ENCODE assay signal across 9 cellular contexts in the genomic region with DNA sequence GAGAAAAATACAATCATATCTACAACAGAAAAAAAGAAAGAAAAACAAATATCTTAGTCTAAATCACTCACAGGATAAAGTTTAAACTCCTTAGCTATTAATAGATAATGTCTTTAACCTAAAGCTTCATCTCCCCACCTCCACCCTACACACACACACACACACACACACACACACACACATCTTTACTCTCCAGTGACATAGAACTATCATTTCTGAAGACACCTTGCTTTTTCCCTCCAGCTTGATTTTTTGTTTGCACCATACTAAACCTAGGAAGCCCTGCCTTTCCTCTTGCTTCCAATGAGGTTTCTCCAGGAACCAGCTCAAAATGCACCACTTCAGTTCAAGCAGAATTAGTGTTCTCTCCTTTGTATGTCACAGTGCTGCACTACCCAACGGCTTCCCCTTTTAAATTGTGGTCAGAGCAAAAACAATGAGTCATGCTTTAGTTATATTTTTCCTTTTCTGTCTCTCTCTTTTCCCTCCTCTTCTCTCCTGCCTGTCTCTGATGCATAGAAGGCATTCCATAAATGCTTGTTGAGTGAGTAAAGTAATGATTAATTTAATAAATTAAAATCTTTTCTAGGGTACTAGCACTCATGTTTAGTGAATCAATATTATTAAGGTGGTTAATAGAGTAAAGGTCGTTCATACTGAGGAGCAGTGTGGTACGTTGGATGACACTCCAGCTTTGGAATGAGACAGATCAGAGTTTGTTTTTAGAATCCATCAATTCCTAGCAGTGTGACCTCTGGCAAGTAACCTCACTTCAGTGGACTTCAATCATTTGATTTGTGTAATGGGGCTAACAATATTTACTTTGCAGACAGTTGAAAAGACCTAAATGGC. TPM values are rescaled to one million over a fixed set of nuclear protein-coding genes. Genes with fewer than 3 reads are reported as not detected.
A peak's percentile ranks its signal among the peaks of the same experiment; 100 is the strongest.
DNase-seq lines count a peak whose midpoint lies in the region; ATAC-seq, FAIRE-seq and TF ChIP-seq lines count a peak whose summit lies in the region.
"Had no signal": no experiment of that assay in that cellular context is flagged by ENCODE, and none has a peak within 500 bp of the region (broad histone marks: within the 10 kb centered on the region; RNA-seq: fewer than 3 reads in every experiment).

No MANE protein-coding gene starts in this region.

- H3K27ac ChIP-seq in keratinocyte (ENCODE audit: control insufficient read depth, insufficient read depth, low read length) (no peak overlapping the region), thyroid gland (no peak overlapping the region)

- ATAC-seq in GM18517 (IDR thresholded peaks at IDR 0.05; ENCODE audit: unreplicated experiment): peak; percentile 51
- ATAC-seq in HG02981 (IDR thresholded peaks at IDR 0.05; ENCODE audit: unreplicated experiment): peak; percentile 54

- no peak overlapping the region for H3K4me3 Mint-ChIP-seq in endothelial cell (ENCODE audit: unreplicated experiment)

- intact Hi-C loops in thyroid gland (cut with DNase I): no loop called here
- intact Hi-C loops in lower leg skin (cut with DNase I; ENCODE audit: low total_unique reads): no loop called here

- no peak overlapping the region for H3K9ac ChIP-seq in keratinocyte (ENCODE audit: control insufficient read depth, extremely low read depth, insufficient read depth, low read length)

- H3K9me3 ChIP-seq in keratinocyte (ENCODE audit: control insufficient read depth, low read depth, low read length) (no peaks in the 10 kb centered on the region), thyroid gland (no peaks in the 10 kb centered on the region)

- H2AFZ ChIP-seq in keratinocyte (ENCODE audit: control insufficient read depth, low read length): no peak overlapping the region

- no peaks in the 10 kb centered on the region for H3K9me3 Mint-ChIP-seq in endothelial cell (ENCODE audit: unreplicated experiment)

- peaks cover 2% of the 10 kb centered on the region for H3K27me3 Mint-ChIP-seq in endothelial cell (ENCODE audit: unreplicated experiment)

- no peaks in the 10 kb centered on the region for H3K4me1 Mint-ChIP-seq in endothelial cell (ENCODE audit: unreplicated experiment)

- H3K36me3 ChIP-seq in keratinocyte (ENCODE audit: control insufficient read depth in 2 of 2, extremely low read depth in 1 of 2, insufficient read depth in 2 of 2, low read length in 2 of 2): no peaks in the 10 kb centered on the region
- no peaks in the 10 kb centered on the region for H3K36me3 ChIP-seq in thyroid gland

- H3K79me2 ChIP-seq in keratinocyte (ENCODE audit: control insufficient read depth, insufficient read depth, low read length): no peaks in the 10 kb centered on the region

- dilution Hi-C loops in keratinocyte (cut with MboI; ENCODE audit: extremely low pct_ligation_motif_present, low sequenced_read_pairs): no loop called here

- H3K27me3 ChIP-seq in keratinocyte (ENCODE audit: control insufficient read depth, extremely low read depth, insufficient read depth, low read length) (no peaks in the 10 kb centered on the region), thyroid gland (no peaks in the 10 kb centered on the region)

- H3K4me3 ChIP-seq in keratinocyte (ENCODE audit: control insufficient read depth in 2 of 3, extremely low read depth in 1 of 3, insufficient read depth in 2 of 3, low read depth in 1 of 3, low read length in 3 of 3): no peak overlapping the region
- no peak overlapping the region for H3K4me3 ChIP-seq in thyroid gland (replicated peaks in 1 of 3)
- no peak overlapping the region for H3K4me3 ChIP-seq in lower leg skin (ENCODE audit: low read depth, poor library complexity, severe bottlenecking)
- H3K4me3 ChIP-seq: skin epidermis had no signal

- H3K4me2 ChIP-seq in keratinocyte (ENCODE audit: control insufficient read depth, extremely low read depth, insufficient read depth, low read depth, low read length): peak overlapping the region; percentile 31

- no peak for TF ChIP-seq CTCF in keratinocyte (optimal IDR thresholded peaks at IDR 0.05 in 1 of 3, IDR thresholded peaks at IDR 0.05 in 1 of 3, conservative IDR thresholded peaks at IDR 0.05 in 1 of 3; ENCODE audit: extremely low read depth in 1 of 3, insufficient read depth in 2 of 3, low read length in 3 of 3)
- no peak for TF ChIP-seq CTCF in thyroid gland (IDR thresholded peaks at IDR 0.05)
- no peak for TF ChIP-seq CTCF in lower leg skin (IDR thresholded peaks at IDR 0.05)
- TF ChIP-seq CTCF in endothelial cell (IDR thresholded peaks at IDR 0.05; ENCODE audit: unreplicated experiment): no peak

- DNase-seq in SKM-1 (lab: John Stamatoyannopoulos, UW; ENCODE audit: unreplicated experiment): peak; percentile 5
- peak; percentile 56 for DNase-seq in keratinocyte (ENCODE audit: low read depth, low spot score)
- no peak for DNase-seq in NCI-H446 treated with DMSO at 0.1 percent for 48 hours (lab: John Stamatoyannopoulos, UW)
- no peak for DNase-seq in thyroid gland
- no peak for DNase-seq in lower leg skin (ENCODE audit: low spot score in 2 of 2)
- no peak for DNase-seq in endothelial cell (ENCODE audit: low spot score)

- H3K4me1 ChIP-seq in keratinocyte (ENCODE audit: control insufficient read depth, extremely low read depth, insufficient read depth, low read length): peaks cover 9% of the 10 kb centered on the region
- H3K4me1 ChIP-seq in thyroid gland: no peaks in the 10 kb centered on the region

- H3K9me1 ChIP-seq in keratinocyte (ENCODE audit: control insufficient read depth, extremely low read depth, insufficient read depth, low read length): no peaks in the 10 kb centered on the region

- FAIRE-seq in keratinocyte (lab: Jason Lieb, UNC): peak; percentile 17

- no peak overlapping the region for H3K27ac Mint-ChIP-seq in endothelial cell (ENCODE audit: unreplicated experiment)

- H3K36me3 Mint-ChIP-seq in endothelial cell (ENCODE audit: low read depth, unreplicated experiment): no peaks in the 10 kb centered on the region

- TF ChIP-seq POLR2A in thyroid gland (IDR thresholded peaks at IDR 0.05) (no peak), lower leg skin (IDR thresholded peaks at IDR 0.05) (no peak)

- WGBS in thyroid gland, 2 donors: 11 to 17% methylated on average over 3 of the region's 3 CpGs
- 27 to 35% methylated on average over 3 of the region's 3 CpGs for WGBS in lower leg skin, 2 donors

- H4K20me1 ChIP-seq in keratinocyte (ENCODE audit: control insufficient read depth, extremely low read depth, insufficient read depth, low read length): no peaks in the 10 kb centered on the region

RNA-seq across cellular contexts. Expression of a gene that starts 5.9 kb away (rescaled TPM):
- not detected in 3 replicates for polyA plus RNA-seq in keratinocyte
- polyA plus RNA-seq in keratinocyte (2011; ENCODE audit: low read depth): not detected
- polyA plus RNA-seq in keratinocyte (2011; cell fraction: cytosol; rRNA removed): not detected in 2 replicates
- not detected in 2 replicates for polyA plus RNA-seq in keratinocyte (2011; cell fraction: nucleus; rRNA removed)
- not detected in 2 replicates for polyA plus RNA-seq in keratinocyte (2012; ENCODE audit: low replicate concordance)
- polyA minus RNA-seq in keratinocyte: not detected in 3 replicates
- polyA minus RNA-seq in keratinocyte (2011; cell fraction: cytosol; rRNA and poly(A)+ RNA removed): not detected
- not detected in 2 replicates for polyA minus RNA-seq in keratinocyte (2011; cell fraction: nucleus; rRNA and poly(A)+ RNA removed)
- total RNA-seq in thyroid gland: under 1 TPM in 1 of 4 donors, not detected in 3; 0.54 TPM
- total RNA-seq in lower leg skin: under 1 TPM in 2 of 4 donors, not detected in 2; 0.10 to 0.49 TPM
- total RNA-seq in endothelial cell (ENCODE audit: unreplicated experiment): not detected

Comparison
In these comparisons a context has a peak if more than half of its experiments do, and no peak if none do; other contexts are left out.
1. DNase-seq: peak in SKM-1 (single experiment) and keratinocyte (single experiment); none in NCI-H446 treated with DMSO at 0.1 percent for 48 hours (single experiment), thyroid gland (0 of 2), lower leg skin (0 of 2) and endothelial cell (single experiment).